Comparison of ENCODE assay signal across 21 cellular contexts in genomic region chr2:102891261-102891660, GRCh38.
DNase-seq lines count a peak whose midpoint lies in the region; ATAC-seq lines count a peak whose summit lies in the region.
"Had no signal": no experiment of that assay in that cellular context is flagged by ENCODE, and none has a peak within 500 bp of the region (broad histone marks: within the 10 kb centered on the region; RNA-seq: fewer than 3 reads in every experiment).

No MANE protein-coding gene starts in this region.

- no peak for ATAC-seq in HG02840 (IDR thresholded peaks at IDR 0.05; ENCODE audit: low FRiP score, unreplicated experiment)
- ATAC-seq in HG02981 (IDR thresholded peaks at IDR 0.05; ENCODE audit: unreplicated experiment): no peak
- ATAC-seq in HG02610 (IDR thresholded peaks at IDR 0.05; ENCODE audit: unreplicated experiment): no peak
- ATAC-seq: left colon had no signal

- DNase-seq in HT1080 (ENCODE audit: low read depth) (peak; percentile 73), RPMI7951 (ENCODE audit: low read depth) (peak; percentile 24), epithelial cell of prostate (ENCODE audit: low read depth, low spot score) (peak; percentile 27), skeletal muscle cell (ENCODE audit: low read depth) (peak; percentile 14)
- no peak for DNase-seq in activated CD4-positive, alpha-beta T cell treated with anti-CD3 and anti-CD28 coated beads for 48 hours
- DNase-seq: activated CD4-positive, alpha-beta T cell treated with anti-CD3 and anti-CD28 coated beads, Interleukin-2, amount 50 U/mL, for 48 hours; activated naive CD8-positive, alpha-beta T cell treated with anti-CD3 and anti-CD28 coated beads, Interleukin-2, amount 10 ng/mL, durations not matched to agents 7 days and 5 days; activated T-cell treated with anti-CD3 and anti-CD28 coated beads, Interleukin-2, amount 50 U/mL, for 48 hours; C1 segment of cervical spinal cord; DMS153; effector CD8-positive, alpha-beta T cell; left colon; NCI-H1694 treated with DMSO at 0.1 percent for 48 hours; NCI-H446 treated with DMSO at 0.1 percent for 48 hours; T1000 had no signal

- H3K27ac ChIP-seq in epithelial cell of prostate: peak overlapping the region; percentile 12
- H3K27ac ChIP-seq: KMS-11, SJSA1 had no signal

- H3K4me3 ChIP-seq in skeletal muscle cell (ENCODE audit: low read depth, low read length): no peak overlapping the region
- H3K4me3 ChIP-seq: SJSA1, smooth muscle cell had no signal
